ENCODE assay signal across 25 cellular contexts in genomic region chrX:24392709-24393108, GRCh38. TPM values are rescaled to one million over a fixed set of nuclear protein-coding genes. Genes with fewer than 3 reads are reported as not detected.
"Had no signal": no experiment of that assay in that cellular context is flagged by ENCODE, and none has a peak within 500 bp of the region (broad histone marks: within the 10 kb centered on the region; RNA-seq: fewer than 3 reads in every experiment).

No MANE protein-coding gene starts in this region.

- H3K4me3 Mint-ChIP-seq: activated naive CD8-positive, alpha-beta T cell treated with anti-CD3 and anti-CD28 coated beads for 36 hours; activated T-helper 1 cell treated with anti-CD3 and anti-CD28 coated beads, Interleukin-12 subunit alpha, Interleukin-12 subunit beta, Interleukin-2, Interleukin-4 antibody, amounts not matched to agents 30 ng/mL and 10 ng/mL and 1 ng/mL, durations not matched to agents 14 hours and 24 hours and 36 hours; immature natural killer cell; naive B cell; neural progenitor cell had no signal

- H3K4me2 ChIP-seq: neural progenitor cell had no signal

- H3K4me3 ChIP-seq: body of pancreas, gastroesophageal sphincter, mucosa of descending colon, neural progenitor cell, tibial artery had no signal

- H3K9ac ChIP-seq: neural progenitor cell had no signal

- H3K27ac Mint-ChIP-seq: activated naive CD8-positive, alpha-beta T cell treated with anti-CD3 and anti-CD28 coated beads for 36 hours; activated T-helper 1 cell treated with anti-CD3 and anti-CD28 coated beads, Interleukin-12 subunit alpha, Interleukin-12 subunit beta, Interleukin-2, Interleukin-4 antibody, amounts not matched to agents 30 ng/mL and 10 ng/mL and 1 ng/mL, durations not matched to agents 14 hours and 24 hours and 36 hours; immature natural killer cell; neural progenitor cell; progenitor cell of endocrine pancreas had no signal

- H3K27ac ChIP-seq: body of pancreas, gastroesophageal sphincter, neural progenitor cell, tibial artery, VCaP had no signal

- H3K27me3 ChIP-seq: body of pancreas, gastroesophageal sphincter, neural progenitor cell, tibial artery had no signal

- H3K36me3 ChIP-seq: gastroesophageal sphincter, neural progenitor cell, tibial artery had no signal

- H3K9me3 ChIP-seq: body of pancreas, gastroesophageal sphincter, mucosa of descending colon, tibial artery had no signal

- H2AFZ ChIP-seq: neural progenitor cell had no signal

- H3K36me3 Mint-ChIP-seq: activated naive CD8-positive, alpha-beta T cell treated with anti-CD3 and anti-CD28 coated beads for 36 hours; immature natural killer cell; naive B cell; neural progenitor cell had no signal

- DNase-seq: activated CD4-positive, alpha-beta T cell treated with anti-CD3 and anti-CD28 coated beads, Interleukin-2, amount 50 U/mL, for 4 hours; activated CD4-positive, CD25-positive, alpha-beta regulatory T cell treated with anti-CD3 and anti-CD28 coated beads, Interleukin-2, amount 50 U/mL, for 72 hours; activated naive CD4-positive, alpha-beta T cell; activated naive CD8-positive, alpha-beta T cell treated with anti-CD3 and anti-CD28 coated beads for 36 hours; body of pancreas; caudate nucleus; immature natural killer cell; kidney glomerular epithelial cell; mesenchymal stem cell; mucosa of descending colon; naive B cell; stimulated activated naive CD8-positive, alpha-beta T cell treated with anti-CD3 and anti-CD28 coated beads, Interleukin-15, Interleukin-2, amounts not matched to agents 100 U/mL and 50 U/mL, for 24 hours; substantia nigra; T-helper 2 cell; tibial artery had no signal

- H3K4me1 Mint-ChIP-seq: naive B cell, neural progenitor cell had no signal

- H3K4me1 ChIP-seq: neural progenitor cell had no signal

- H3K9me3 Mint-ChIP-seq: activated naive CD8-positive, alpha-beta T cell treated with anti-CD3 and anti-CD28 coated beads for 36 hours; activated T-helper 1 cell treated with anti-CD3 and anti-CD28 coated beads, Interleukin-12 subunit alpha, Interleukin-12 subunit beta, Interleukin-2, Interleukin-4 antibody, amounts not matched to agents 30 ng/mL and 10 ng/mL and 1 ng/mL, durations not matched to agents 14 hours and 24 hours and 36 hours; immature natural killer cell; neural progenitor cell had no signal

RNA-seq across cellular contexts. Expression of gene SUPT20HL1, which starts 32.3 kb away (rescaled TPM):
- total RNA-seq: activated naive CD8-positive, alpha-beta T cell treated with anti-CD3 and anti-CD28 coated beads for 36 hours; activated T-helper 1 cell treated with anti-CD3 and anti-CD28 coated beads, Interleukin-12 subunit alpha, Interleukin-12 subunit beta, Interleukin-2, Interleukin-4 antibody, amounts not matched to agents 30 ng/mL and 10 ng/mL and 1 ng/mL, durations not matched to agents 14 hours and 24 hours and 36 hours; dermis microvascular lymphatic vessel endothelial cell; fibroblast of lung; lower leg skin; osteoblast; progenitor cell of endocrine pancreas; skeletal muscle tissue had no signal
- polyA plus RNA-seq: fibroblast of lung, immature natural killer cell had no signal
